6 cellular contexts compared by ENCODE assay signal in genomic region chr2:106350980-106351379, GRCh38.
"Had no signal": no experiment of that assay in that cellular context is flagged by ENCODE, and none has a peak within 500 bp of the region (broad histone marks: within the 10 kb centered on the region; RNA-seq: fewer than 3 reads in every experiment).

No MANE protein-coding gene starts in this region.

- H3K4me3 ChIP-seq: GM23338, HAP-1, K562 had no signal

- DNase-seq: H7, IMR-90 had no signal

- FAIRE-seq: HTR-8/SVneo, K562 had no signal

- H3K4me1 ChIP-seq: HAP-1 had no signal

- H3K9me3 ChIP-seq: HAP-1 had no signal

- H3K36me3 ChIP-seq: HAP-1 had no signal

- ATAC-seq: GM23338, K562 had no signal
